17 cellular contexts compared by ENCODE assay signal in the genomic region with DNA sequence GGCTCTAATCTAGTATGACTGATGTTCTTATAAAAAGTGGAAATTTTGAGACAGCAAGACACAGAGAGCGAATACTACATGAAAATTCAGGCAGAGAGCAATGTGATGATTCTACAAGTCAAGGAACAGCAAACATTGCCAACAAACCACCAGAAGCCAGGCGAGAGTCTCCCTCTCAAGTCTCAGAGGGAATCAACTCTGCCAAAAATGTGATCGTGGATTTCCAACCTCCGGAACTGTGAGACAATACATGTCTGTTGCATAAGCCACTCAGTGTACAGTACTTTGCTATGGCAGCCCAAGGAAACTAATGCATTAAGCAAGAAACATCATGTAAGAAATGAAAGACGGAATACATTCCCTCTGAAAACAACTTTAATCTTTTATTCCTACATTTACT. TPM values are rescaled to one million over a fixed set of nuclear protein-coding genes. Genes with fewer than 3 reads are reported as not detected.
A peak's percentile ranks its signal among the peaks of the same experiment; 100 is the strongest.
DNase-seq lines count a peak whose midpoint lies in the region; ATAC-seq and TF ChIP-seq lines count a peak whose summit lies in the region.
"Had no signal": no experiment of that assay in that cellular context is flagged by ENCODE, and none has a peak within 500 bp of the region (broad histone marks: within the 10 kb centered on the region; RNA-seq: fewer than 3 reads in every experiment).

No MANE protein-coding gene starts in this region.

- intact Hi-C loops in left ventricle myocardium inferior (cut with micrococcal nuclease) (no loop called here), sciatic nerve (cut with DNase I) (no loop called here), ascending aorta (cut with DNase I) (no loop called here)

- DNase-seq in GF-D8 (lab: John Stamatoyannopoulos, UW) (peak; percentile 62), cardiac fibroblast (ENCODE audit: low read depth in 2 of 2) (peak; percentile 92 to 95), left ventricle myocardium inferior (peak; percentile 14), sciatic nerve (ENCODE audit: low spot score) (no peak), ascending aorta (ENCODE audit: low spot score in 2 of 2) (no peak), activated T-cell treated with anti-CD3 and anti-CD28 coated beads for 4 hours (no peak)
- DNase-seq: activated naive CD8-positive, alpha-beta T cell treated with anti-CD3 and anti-CD28 coated beads, Interleukin-2, amount 10 ng/mL, durations not matched to agents 7 days and 5 days; dermis blood vessel endothelial cell; EL; NCI-H2107; NCI-H510A had no signal

- H3K9me3 ChIP-seq in left ventricle myocardium inferior (replicated peaks) = peaks cover 6% of the 10 kb centered on the region
- peaks cover 0 to 4% of the 10 kb centered on the region in 2 donors for H3K9me3 ChIP-seq in ascending aorta
- H3K9me3 ChIP-seq: breast epithelium, suprapubic skin had no signal

- H3K27me3 ChIP-seq in left ventricle myocardium inferior (ENCODE audit: low read depth) (no peaks in the 10 kb centered on the region), ascending aorta (no peaks in the 10 kb centered on the region)
- H3K27me3 ChIP-seq: BLaER1 treated with 17β-estradiol and CSF1 and Interleukin-3, amounts not matched to agents 10 nM and 100 nM; breast epithelium; suprapubic skin had no signal

- H3K4me1 ChIP-seq in left ventricle myocardium inferior (no peaks in the 10 kb centered on the region), ascending aorta (no peaks in the 10 kb centered on the region)
- H3K4me1 ChIP-seq: BLaER1 treated with 17β-estradiol and CSF1 and Interleukin-3, amounts not matched to agents 10 nM and 100 nM; breast epithelium; suprapubic skin had no signal

- no peak overlapping the region for H3K27ac ChIP-seq in left ventricle myocardium inferior (replicated peaks)
- no peak overlapping the region for H3K27ac ChIP-seq in ascending aorta
- H3K27ac ChIP-seq: BLaER1 treated with 17β-estradiol and CSF1 and Interleukin-3, amounts not matched to agents 10 nM and 100 nM; suprapubic skin had no signal

- peak; percentile 90 for ATAC-seq in sciatic nerve
- ATAC-seq in GM21515 (IDR thresholded peaks at IDR 0.05; ENCODE audit: unreplicated experiment) = no peak
- no peak for ATAC-seq in HG02610 (IDR thresholded peaks at IDR 0.05; ENCODE audit: unreplicated experiment)
- ATAC-seq: activated T-helper 17 cell treated with anti-CD3 and anti-CD28 coated beads, Interleukin-2, amount 50 U/mL, for 72 hours had no signal

- TF ChIP-seq CTCF in cardiac fibroblast (IDR thresholded peaks at IDR 0.05; ENCODE audit: low read depth, low read length) = no peak
- no peak for TF ChIP-seq CTCF in left ventricle myocardium inferior (IDR thresholded peaks at IDR 0.05; ENCODE audit: borderline replicate concordance)
- no peak for TF ChIP-seq CTCF in ascending aorta (IDR thresholded peaks at IDR 0.05)

- H3K36me3 ChIP-seq in left ventricle myocardium inferior = no peaks in the 10 kb centered on the region
- no peaks in the 10 kb centered on the region for H3K36me3 ChIP-seq in ascending aorta
- H3K36me3 ChIP-seq: BLaER1 treated with 17β-estradiol and CSF1 and Interleukin-3, amounts not matched to agents 10 nM and 100 nM; breast epithelium; suprapubic skin had no signal

- H3K4me3 ChIP-seq in cardiac fibroblast (replicated peaks in 1 of 2; ENCODE audit: low read depth in 2 of 2, low read length in 2 of 2) (no peak overlapping the region), left ventricle myocardium inferior (no peak overlapping the region), ascending aorta (no peak overlapping the region)
- H3K4me3 ChIP-seq: BLaER1 treated with 17β-estradiol and CSF1 and Interleukin-3, amounts not matched to agents 10 nM and 100 nM; breast epithelium; suprapubic skin had no signal

RNA-seq across cellular contexts. Expression of a gene that starts 52.1 kb away (rescaled TPM):
- 80.8 TPM for total RNA-seq in left ventricle myocardium inferior
- 114 TPM for total RNA-seq in sciatic nerve
- total RNA-seq in ascending aorta = 20.5 TPM

Comparison
In these comparisons a context has a peak if more than half of its experiments do, and no peak if none do; other contexts are left out.
1. DNase-seq: peak in GF-D8 (single experiment), cardiac fibroblast (2 of 2) and left ventricle myocardium inferior (single experiment); none in sciatic nerve (single experiment), ascending aorta (0 of 2) and activated T-cell treated with anti-CD3 and anti-CD28 coated beads for 4 hours (single experiment).